ENCODE assay signal across 13 cellular contexts in the genomic region with DNA sequence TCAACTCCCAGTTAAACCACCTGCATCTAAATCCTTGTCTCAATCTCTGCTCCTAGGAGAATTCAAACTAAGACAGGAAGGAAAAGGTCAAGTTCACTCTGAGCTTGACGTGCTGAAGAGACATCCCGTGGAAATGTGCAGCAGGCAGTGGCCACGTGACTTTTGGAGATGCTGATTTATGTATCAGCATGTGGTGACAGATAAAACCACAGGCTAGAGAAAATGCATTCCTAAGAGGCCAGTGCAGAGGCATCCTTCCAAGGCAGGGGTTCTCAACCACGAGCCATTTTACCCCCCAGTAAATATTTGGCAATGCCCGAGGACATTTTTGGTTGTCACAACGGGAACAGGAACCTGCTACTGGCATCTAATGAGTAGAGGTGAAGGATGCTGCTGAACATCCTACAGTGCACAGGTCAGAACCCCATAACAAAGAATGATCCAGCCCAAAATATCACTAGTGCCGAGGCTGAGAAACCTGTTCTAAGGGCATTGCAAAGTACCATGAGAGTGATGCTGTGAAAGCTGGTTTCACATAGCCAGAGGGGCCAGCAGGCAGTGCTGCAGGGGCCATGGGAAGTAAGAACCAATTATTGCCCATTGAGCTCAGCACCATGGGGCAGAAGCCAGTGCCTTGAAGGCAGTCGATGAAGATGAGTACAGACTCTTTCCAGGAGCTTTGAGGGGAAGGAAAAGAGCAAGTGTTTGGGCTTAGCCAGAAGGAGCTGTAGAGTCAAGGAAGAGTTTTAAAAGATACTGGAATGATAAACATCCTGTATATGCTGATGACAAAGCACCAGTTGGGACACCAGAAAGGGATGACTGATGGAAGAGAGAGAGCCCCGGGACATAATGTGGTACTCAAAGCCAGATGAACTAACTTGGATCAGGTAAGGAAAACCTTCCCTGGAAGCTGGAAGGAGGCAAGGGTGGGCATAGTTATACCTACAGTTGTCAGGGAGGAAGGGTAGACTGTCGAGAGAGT.
DNase-seq lines count a peak whose midpoint lies in the region; ATAC-seq, FAIRE-seq and TF ChIP-seq lines count a peak whose summit lies in the region.
"Had no signal": no experiment of that assay in that cellular context is flagged by ENCODE, and none has a peak within 500 bp of the region (broad histone marks: within the 10 kb centered on the region; RNA-seq: fewer than 3 reads in every experiment).

No MANE protein-coding gene starts in this region.

- peak; percentile 20 for DNase-seq in HS-5 (ENCODE audit: low read depth)
- no peak for DNase-seq in K562 (ENCODE audit: extremely low read depth in 1 of 4, low spot score in 3 of 4)
- peak; percentile 52 for DNase-seq in islet precursor cell
- no peak for DNase-seq in NOMO-1 (lab: John Stamatoyannopoulos, UW; ENCODE audit: unreplicated experiment in 2 of 2)
- no peak for DNase-seq in glutamatergic neuron
- no peak for DNase-seq in activated CD4-positive, alpha-beta T cell treated with anti-CD3 and anti-CD28 coated beads for 4 hours
- DNase-seq in NCI-H1436 treated with DMSO at 0.1 percent for 48 hours (lab: John Stamatoyannopoulos, UW), result no peak
- DNase-seq: activated CD8-positive, alpha-beta memory T cell treated with anti-CD3 and anti-CD28 coated beads, Interleukin-2, amount 10 ng/mL, durations not matched to agents 7 days and 5 days; NCI-H748 treated with DMSO at 0.1 percent for 48 hours; stimulated activated CD4-positive, alpha-beta T cell treated with anti-CD3 and anti-CD28 coated beads, Interleukin-4, amount 100 ng/mL, for 24 hours; T-helper 1 cell had no signal

- H3K27me3 ChIP-seq in BLaER1, result no peaks in the 10 kb centered on the region
- H3K27me3 ChIP-seq in K562 (ENCODE audit: control insufficient read depth in 2 of 2, insufficient read depth in 2 of 2, low read length in 2 of 2), result no peaks in the 10 kb centered on the region

- no TSS peak for BruUV-seq in K562 (replicated peaks; lab: Mats Ljungman, UMichigan)

- POLR2A ChIA-PET in K562 (lab: Yijun Ruan, JAX), result no interaction called here

- H3K27ac Mint-ChIP-seq in glutamatergic neuron (ENCODE audit: unreplicated experiment), result no peak overlapping the region
- H3K27ac Mint-ChIP-seq: activated CD8-positive, alpha-beta memory T cell treated with anti-CD3 and anti-CD28 coated beads, Interleukin-2, amount 10 ng/mL, durations not matched to agents 7 days and 5 days; nephron had no signal

- peaks cover 7% of the 10 kb centered on the region for H3K27me3 Mint-ChIP-seq in glutamatergic neuron (ENCODE audit: unreplicated experiment)
- H3K27me3 Mint-ChIP-seq: activated CD8-positive, alpha-beta memory T cell treated with anti-CD3 and anti-CD28 coated beads, Interleukin-2, amount 10 ng/mL, durations not matched to agents 7 days and 5 days had no signal

- peaks cover 2% of the 10 kb centered on the region for H3K9me3 Mint-ChIP-seq in glutamatergic neuron (ENCODE audit: unreplicated experiment)
- H3K9me3 Mint-ChIP-seq: nephron had no signal

- in situ Hi-C loops in K562 (cut with MboI), result loop anchor here (25.0 kb wide), 1 partner anchor 209 kb away; no protein-coding TSS in a partner anchor

- 8% methylated on average over 9 of the region's 10 CpGs for WGBS in K562 (ENCODE audit: insufficient coverage, low coverage, missing lambda C conversion rate)

- H3K9me3 ChIP-seq in BLaER1 (no peaks in the 10 kb centered on the region), K562 (replicated peaks; ENCODE audit: control insufficient read depth, insufficient read depth, low read depth, low read length) (no peaks in the 10 kb centered on the region)

- no peak for FAIRE-seq in K562 (lab: Jason Lieb, UNC)

- CTCF ChIA-PET in K562 (lab: Yijun Ruan, JAX; ENCODE audit: low intra/inter-chr PET ratio), result no interaction called here

- no peaks in the 10 kb centered on the region for H3K9me1 ChIP-seq in K562 (ENCODE audit: control insufficient read depth, insufficient read depth, low read length)

- no peak for TF ChIP-seq CTCF in K562 (IDR thresholded peaks at IDR 0.05 in 2 of 3, conservative IDR thresholded peaks at IDR 0.05 in 1 of 3; ENCODE audit: insufficient read depth in 2 of 3, low read depth in 1 of 3, low read length in 3 of 3)
- no peak for TF ChIP-seq CTCF in glutamatergic neuron (IDR thresholded peaks at IDR 0.05; ENCODE audit: partially characterized antibody, unreplicated experiment)

- H3K79me2 ChIP-seq in K562 (ENCODE audit: control insufficient read depth, insufficient read depth, low read length), result no peaks in the 10 kb centered on the region

- H3K4me1 Mint-ChIP-seq in glutamatergic neuron (ENCODE audit: low read depth, unreplicated experiment), result peaks cover 17% of the 10 kb centered on the region

- no peaks in the 10 kb centered on the region for H3K36me3 Mint-ChIP-seq in glutamatergic neuron (ENCODE audit: unreplicated experiment)

- H4K20me1 ChIP-seq in BLaER1 (no peaks in the 10 kb centered on the region), K562 (replicated peaks; ENCODE audit: control insufficient read depth, insufficient read depth, low read length) (peaks cover 8% of the 10 kb centered on the region)

- no peak overlapping the region for H3K9ac ChIP-seq in BLaER1
- no peak overlapping the region for H3K9ac ChIP-seq in K562 (ENCODE audit: insufficient read depth in 1 of 2, low read depth in 2 of 2, low read length in 2 of 2)

- no peak overlapping the region for H3K4me3 ChIP-seq in BLaER1
- no peak overlapping the region for H3K4me3 ChIP-seq in K562

- no peaks in the 10 kb centered on the region for H3K36me3 ChIP-seq in BLaER1
- H3K36me3 ChIP-seq in K562 (ENCODE audit: control insufficient read depth, insufficient read depth, low read length), result no peaks in the 10 kb centered on the region

- no peak for TF ChIP-seq POLR2A in K562 (conservative IDR thresholded peaks at IDR 0.05)

- no peak overlapping the region for H2AFZ ChIP-seq in K562 (ENCODE audit: low read depth, low read length)

- peak overlapping the region; percentile 53 for H3K4me2 ChIP-seq in BLaER1
- H3K4me2 ChIP-seq in K562 (ENCODE audit: insufficient read depth, low read length), result no peak overlapping the region

- intact Hi-C loops in K562 (cut with micrococcal nuclease), result loop anchor here (5.0 kb wide), 2 partner anchors 106 to 126 kb away; a partner anchor contains a TSS

- no peak for TF ChIP-seq EP300 in K562 (IDR thresholded peaks at IDR 0.05; ENCODE audit: low read length)

- no peak overlapping the region for H3K4me3 Mint-ChIP-seq in glutamatergic neuron (ENCODE audit: unreplicated experiment)
- H3K4me3 Mint-ChIP-seq: activated CD8-positive, alpha-beta memory T cell treated with anti-CD3 and anti-CD28 coated beads, Interleukin-2, amount 10 ng/mL, durations not matched to agents 7 days and 5 days; nephron had no signal

- TF ChIP-seq RAD21 in K562 (CRISPR knock-in tag; conservative IDR thresholded peaks at IDR 0.05 in 1 of 2, IDR thresholded peaks at IDR 0.05 in 1 of 2), result no peak

- no peak for ATAC-seq in K562
- ATAC-seq: activated CD8-positive, alpha-beta memory T cell treated with anti-CD3 and anti-CD28 coated beads, Interleukin-2, amount 10 ng/mL, durations not matched to agents 7 days and 5 days had no signal

- H3K27ac ChIP-seq in BLaER1, result no peak overlapping the region
- H3K27ac ChIP-seq in K562 (ENCODE audit: extremely low read depth, low read depth, low read length), result no peak overlapping the region

- H3K4me1 ChIP-seq in BLaER1 (peaks cover 19% of the 10 kb centered on the region), K562 (replicated peaks in 1 of 2; ENCODE audit: control insufficient read depth in 2 of 2, insufficient read depth in 2 of 2, low read length in 2 of 2) (peaks cover 0 to 9% of the 10 kb centered on the region in 2 experiments; a peak in 1 of 5 replicates)

TF ChIP-seq in K562, 482 proteins besides CTCF, POLR2A, EP300 and RAD21 (continues in another document):
- TF ChIP-seq USF1 (CRISPR knock-in tag; IDR thresholded peaks at IDR 0.05) (peak; percentile 70), ZNF707 (CRISPR knock-in tag; conservative IDR thresholded peaks at IDR 0.05) (no peak), BHLHE40 (IDR thresholded peaks at IDR 0.05; ENCODE audit: low read length) (peak; percentile 60; the same call in 1 of the 2 replicates)
- TF ChIP-seq, protein P1, sequence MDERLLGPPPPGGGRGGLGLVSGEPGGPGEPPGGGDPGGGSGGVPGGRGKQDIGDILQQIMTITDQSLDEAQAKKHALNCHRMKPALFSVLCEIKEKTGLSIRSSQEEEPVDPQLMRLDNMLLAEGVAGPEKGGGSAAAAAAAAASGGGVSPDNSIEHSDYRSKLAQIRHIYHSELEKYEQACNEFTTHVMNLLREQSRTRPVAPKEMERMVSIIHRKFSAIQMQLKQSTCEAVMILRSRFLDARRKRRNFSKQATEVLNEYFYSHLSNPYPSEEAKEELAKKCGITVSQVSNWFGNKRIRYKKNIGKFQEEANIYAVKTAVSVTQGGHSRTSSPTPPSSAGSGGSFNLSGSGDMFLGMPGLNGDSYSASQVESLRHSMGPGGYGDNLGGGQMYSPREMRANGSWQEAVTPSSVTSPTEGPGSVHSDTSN (CRISPR knock-in tag; IDR thresholded peaks at IDR 0.05; ENCODE audit: low read depth), result no peak
- TF ChIP-seq, protein P1 (tag; conservative IDR thresholded peaks at IDR 0.05; ENCODE audit: low read depth), result peak; percentile 86
- TF ChIP-seq, protein P2, sequence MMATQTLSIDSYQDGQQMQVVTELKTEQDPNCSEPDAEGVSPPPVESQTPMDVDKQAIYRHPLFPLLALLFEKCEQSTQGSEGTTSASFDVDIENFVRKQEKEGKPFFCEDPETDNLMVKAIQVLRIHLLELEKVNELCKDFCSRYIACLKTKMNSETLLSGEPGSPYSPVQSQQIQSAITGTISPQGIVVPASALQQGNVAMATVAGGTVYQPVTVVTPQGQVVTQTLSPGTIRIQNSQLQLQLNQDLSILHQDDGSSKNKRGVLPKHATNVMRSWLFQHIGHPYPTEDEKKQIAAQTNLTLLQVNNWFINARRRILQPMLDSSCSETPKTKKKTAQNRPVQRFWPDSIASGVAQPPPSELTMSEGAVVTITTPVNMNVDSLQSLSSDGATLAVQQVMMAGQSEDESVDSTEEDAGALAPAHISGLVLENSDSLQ (IDR thresholded peaks at IDR 0.05), result peak; percentile 67

Comparison
In these comparisons a context has a peak if more than half of its experiments do, and no peak if none do; other contexts are left out.
1. DNase-seq: peak in HS-5 (single experiment) and islet precursor cell (single experiment); none in K562 (0 of 4), NOMO-1 (0 of 2), glutamatergic neuron (single experiment), activated CD4-positive, alpha-beta T cell treated with anti-CD3 and anti-CD28 coated beads for 4 hours (0 of 2) and NCI-H1436 treated with DMSO at 0.1 percent for 48 hours (single experiment).